ENCODE assay signal across 1 cellular context in genomic region chr7:134315679-134316538, GRCh38.
A peak's percentile ranks its signal among the peaks of the same experiment; 100 is the strongest.
TF ChIP-seq lines count a peak whose summit lies in the region.

No MANE protein-coding gene starts in this region.

TF ChIP-seq in HepG2, 621 proteins besides CTCF, POLR2A, EP300 and RAD21 (continued from another document):
- peak; percentile 42; the same call in 1 of the 2 replicates for TF ChIP-seq MTERF4 (CRISPR knock-in tag; IDR thresholded peaks at IDR 0.05)
- TF ChIP-seq ZNF567 (CRISPR knock-in tag; IDR thresholded peaks at IDR 0.05; ENCODE audit: borderline replicate concordance), result 0 out of 2 replicates have a peak, but pooled peaks have one; percentile 20
- TF ChIP-seq ZBTB25 (CRISPR knock-in tag; IDR thresholded peaks at IDR 0.05), result 0 out of 2 replicates have a peak, but pooled peaks have one; percentile 5
- TF ChIP-seq MBD4 (IDR thresholded peaks at IDR 0.05; ENCODE audit: borderline replicate concordance, low read length), result no peak
- no peak for TF ChIP-seq PHF5A (CRISPR knock-in tag; IDR thresholded peaks at IDR 0.05; ENCODE audit: low read depth, unreplicated experiment)
- 0 out of 2 replicates have a peak, but pooled peaks have one; percentile 3 for TF ChIP-seq ARHGAP35 (CRISPR knock-in tag; IDR thresholded peaks at IDR 0.05; ENCODE audit: borderline replicate concordance)
- TF ChIP-seq ZBTB3 (CRISPR knock-in tag; IDR thresholded peaks at IDR 0.05; ENCODE audit: borderline replicate concordance, low read depth), result 0 out of 2 replicates have a peak, but pooled peaks have one; percentile 24
TF ChIP-seq in HepG2: peak in this region for 13.
